ENCODE assay signal across 37 cellular contexts in the genomic region with DNA sequence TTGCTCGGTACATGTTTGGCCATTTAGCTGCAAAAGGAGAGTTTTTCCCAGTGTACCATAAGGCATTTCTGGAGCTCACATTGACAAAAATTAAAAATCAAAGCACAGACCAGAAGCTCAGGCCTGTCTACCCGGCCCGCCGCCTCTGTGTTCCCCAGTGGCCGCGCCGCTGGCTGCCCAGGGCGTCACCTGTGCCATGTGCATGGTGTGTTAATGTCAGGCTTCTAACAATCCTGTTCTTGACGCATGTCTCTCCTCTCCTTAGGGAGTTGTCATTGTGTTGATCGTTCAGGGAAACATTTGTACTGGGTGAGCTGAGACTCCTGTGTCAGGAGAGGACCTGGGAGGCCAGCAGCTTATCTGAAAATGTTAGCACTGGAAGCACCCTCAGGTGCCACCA. TPM values are rescaled to one million over a fixed set of nuclear protein-coding genes. Genes with fewer than 3 reads are reported as not detected.
"Had no signal": no experiment of that assay in that cellular context is flagged by ENCODE, and none has a peak within 500 bp of the region (broad histone marks: within the 10 kb centered on the region; RNA-seq: fewer than 3 reads in every experiment).

No MANE protein-coding gene starts in this region.

- H3K36me3 ChIP-seq: MG63 had no signal

- H3K27ac ChIP-seq: KMS-11 had no signal

- H3K9ac ChIP-seq: KMS-11 had no signal

- H3K9me3 ChIP-seq: MG63 had no signal

- H3K4me2 ChIP-seq: KMS-11 had no signal

- H3K4me3 ChIP-seq: MG63 had no signal

- DNase-seq: Karpas-422, Kasumi-1, KBM-7, KG1, MG63, MM.1S, MV-4-11, NCI-H1048, NCI-H1092, NCI-H1092 treated with DMSO at 0.1 percent for 48 hours, NCI-H1105, NCI-H1105 treated with DMSO at 0.1 percent for 48 hours, NCI-H1417, NCI-H1417 treated with DMSO at 0.1 percent for 48 hours, NCI-H1436, NCI-H1436 treated with DMSO at 0.1 percent for 48 hours, NCI-H146, NCI-H1694, NCI-H1694 treated with DMSO at 0.1 percent for 48 hours, NCI-H187, NCI-H187 treated with DMSO at 0.1 percent for 48 hours, NCI-H1930, NCI-H2029, NCI-H2029 treated with DMSO at 0.1 percent for 48 hours, NCI-H2081, NCI-H2081 treated with DMSO at 0.1 percent for 48 hours, NCI-H2107, NCI-H2171, NCI-H2171 treated with DMSO at 0.1 percent for 48 hours, NCI-H2227 treated with DMSO at 0.1 percent for 48 hours, NCI-H226, NCI-H345, NCI-H446, NCI-H446 treated with DMSO at 0.1 percent for 48 hours, NCI-H510A had no signal

RNA-seq across cellular contexts. Expression of a gene that starts 9.6 kb away (rescaled TPM):
- total RNA-seq: MCF 10A had no signal
